ENCODE assay signal across 9 cellular contexts in the genomic region with DNA sequence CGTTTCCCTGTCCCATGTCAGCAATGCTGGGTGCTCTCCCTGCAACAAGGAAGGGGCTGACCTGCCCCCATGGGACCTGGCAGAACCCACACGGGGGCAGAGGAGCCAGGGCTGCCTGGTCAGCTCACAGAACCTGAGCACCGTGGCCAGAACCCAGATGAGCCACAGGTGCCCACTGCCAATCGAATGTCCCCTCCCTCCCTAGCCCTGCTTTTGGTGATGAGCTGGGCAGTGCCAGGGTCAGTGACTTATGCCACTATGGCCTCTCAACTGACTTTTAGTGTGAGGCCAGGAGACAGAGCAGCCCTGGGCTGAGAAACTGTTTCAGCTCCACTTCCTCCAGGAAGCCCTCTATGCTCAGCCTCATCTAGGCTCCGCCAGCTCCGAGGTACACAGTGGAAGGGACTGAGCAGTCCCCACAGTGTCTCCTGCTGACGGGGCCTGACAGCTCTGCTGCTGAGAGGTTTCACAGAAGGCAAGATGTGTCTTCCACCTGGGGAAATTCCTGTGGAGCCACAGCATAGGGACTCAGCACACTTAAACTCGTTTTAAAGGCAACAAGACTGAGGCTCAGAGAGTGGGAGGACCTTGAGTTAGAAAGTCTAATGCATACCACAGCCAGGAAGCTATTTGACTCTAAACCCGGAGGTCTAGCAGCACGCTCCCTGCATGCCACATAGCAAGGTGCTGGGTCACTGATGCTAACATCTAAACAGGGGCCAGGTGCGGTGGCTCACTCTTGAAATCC. TPM values are rescaled to one million over a fixed set of nuclear protein-coding genes. Genes with fewer than 3 reads are reported as not detected.
DNase-seq lines count a peak whose midpoint lies in the region; TF ChIP-seq lines count a peak whose summit lies in the region.
"Had no signal": no experiment of that assay in that cellular context is flagged by ENCODE, and none has a peak within 500 bp of the region (broad histone marks: within the 10 kb centered on the region; RNA-seq: fewer than 3 reads in every experiment).

No MANE protein-coding gene starts in this region.

- no peaks in the 10 kb centered on the region for H3K27me3 ChIP-seq in BLaER1

- peaks cover 4% of the 10 kb centered on the region for H3K9me3 Mint-ChIP-seq in mesothelial cell of epicardium

- peaks cover 25% of the 10 kb centered on the region for H3K36me3 ChIP-seq in BLaER1

- H3K27me3 Mint-ChIP-seq in mesothelial cell of epicardium (ENCODE audit: low read depth), result no peaks in the 10 kb centered on the region

- peaks cover 6% of the 10 kb centered on the region for H3K36me3 Mint-ChIP-seq in mesothelial cell of epicardium

- peak overlapping the region; percentile 100 for H3K27ac ChIP-seq in BLaER1

- peak overlapping the region; percentile 38 for H3K4me3 ChIP-seq in BLaER1

- peak overlapping the region; percentile 97 for H3K4me2 ChIP-seq in BLaER1

- peaks cover 7% of the 10 kb centered on the region; the same call in 1 of the 2 replicates for H4K20me1 ChIP-seq in BLaER1

- peaks cover 95% of the 10 kb centered on the region for H3K4me1 ChIP-seq in BLaER1

- DNase-seq in MV-4-11 (lab: John Stamatoyannopoulos, UW), result peak; percentile 40
- DNase-seq in activated gamma-delta T cell (lab: John Stamatoyannopoulos, UW), result peak; percentile 17
- no peak for DNase-seq in mesothelial cell of epicardium (ENCODE audit: low spot score in 2 of 2, unreplicated experiment in 2 of 2)
- DNase-seq in NCI-H345 treated with DMSO at 0.1 percent for 48 hours (lab: John Stamatoyannopoulos, UW; ENCODE audit: unreplicated experiment), result no peak
- no peak for DNase-seq in NCI-H1930 (lab: John Stamatoyannopoulos, UW)
- no peak for DNase-seq in NCI-H510A (lab: John Stamatoyannopoulos, UW)
- no peak for DNase-seq in NCI-H1694 treated with DMSO at 0.1 percent for 48 hours (lab: John Stamatoyannopoulos, UW)
- DNase-seq: DMS53 had no signal

- no peak for TF ChIP-seq CTCF in mesothelial cell of epicardium (IDR thresholded peaks at IDR 0.05; ENCODE audit: unreplicated experiment)

- no peaks in the 10 kb centered on the region for H3K9me3 ChIP-seq in BLaER1

- peak overlapping the region; percentile 98 for H3K9ac ChIP-seq in BLaER1

- H3K4me3 Mint-ChIP-seq in mesothelial cell of epicardium, result no peak overlapping the region

- H3K4me1 Mint-ChIP-seq in mesothelial cell of epicardium, result peaks cover 27% of the 10 kb centered on the region

- H3K27ac Mint-ChIP-seq in mesothelial cell of epicardium, result peak overlapping the region; percentile 87

RNA-seq across cellular contexts. Expression of a gene that starts 6.9 kb away (rescaled TPM):
- 21.7 to 23.1 TPM (median 22.5 TPM) in 3 replicates for total RNA-seq in mesothelial cell of epicardium

Comparison
In these comparisons a context has a peak if more than half of its experiments do, and no peak if none do; other contexts are left out.
1. DNase-seq: peak in MV-4-11 (single experiment) and activated gamma-delta T cell (single experiment); none in mesothelial cell of epicardium (0 of 2), NCI-H345 treated with DMSO at 0.1 percent for 48 hours (single experiment), NCI-H1930 (0 of 2), NCI-H510A (single experiment) and NCI-H1694 treated with DMSO at 0.1 percent for 48 hours (single experiment).